In genomic region chr1:20481643-20482498, GRCh38 we compare ENCODE assay signal across 19 cellular contexts. TPM values are rescaled to one million over a fixed set of nuclear protein-coding genes. Genes with fewer than 3 reads are reported as not detected.
DNase-seq lines count a peak whose midpoint lies in the region; ATAC-seq and TF ChIP-seq lines count a peak whose summit lies in the region.
"Had no signal": no experiment of that assay in that cellular context is flagged by ENCODE, and none has a peak within 500 bp of the region (broad histone marks: within the 10 kb centered on the region; RNA-seq: fewer than 3 reads in every experiment).

No MANE protein-coding gene starts in this region.

- intact Hi-C loops in colonic mucosa (cut with DNase I), result no loop called here
- intact Hi-C loops in transverse colon (cut with DNase I; ENCODE audit: low total_unique reads), result no loop called here

- H3K4me1 ChIP-seq in Loucy (ENCODE audit: insufficient read depth, low read length, poor library complexity, severe bottlenecking) (peaks cover 33% of the 10 kb centered on the region), colonic mucosa (peaks cover 16% of the 10 kb centered on the region), mesenchymal stem cell (ENCODE audit: control insufficient read depth, insufficient read depth, low read depth, low read length) (peaks cover 50% of the 10 kb centered on the region), transverse colon (peaks cover 28 to 71% (median 64%) of the 10 kb centered on the region in 4 donors)

- H2BK15ac ChIP-seq in mesenchymal stem cell (ENCODE audit: low read depth, poor library complexity, severe bottlenecking), result peak overlapping the region; percentile 41

- H2AFZ ChIP-seq in Loucy (ENCODE audit: low read length) (no peak overlapping the region), mesenchymal stem cell (ENCODE audit: low read depth, low read length) (no peak overlapping the region)

- TF ChIP-seq CTCF in Loucy (conservative IDR thresholded peaks at IDR 0.05; ENCODE audit: low read length) (no peak), colonic mucosa (IDR thresholded peaks at IDR 0.05) (no peak), transverse colon (IDR thresholded peaks at IDR 0.05) (no peak)

- no peak overlapping the region for H3K14ac ChIP-seq in mesenchymal stem cell (ENCODE audit: low read length in 2 of 2)

- H3K27ac ChIP-seq in colonic mucosa, result peak overlapping the region; percentile 88
- H3K27ac ChIP-seq in mesenchymal stem cell (ENCODE audit: low read length, poor library complexity, severe bottlenecking), result peak overlapping the region; percentile 95
- H3K27ac ChIP-seq in transverse colon, result peak overlapping the region; percentile 86 to 94 (median 90)
- H3K27ac ChIP-seq: heart right ventricle, right atrium auricular region, SK-N-MC had no signal

- no peak for ATAC-seq in GM21526 (IDR thresholded peaks at IDR 0.05; ENCODE audit: low FRiP score, unreplicated experiment)
- ATAC-seq: heart right ventricle had no signal

- peaks cover 10% of the 10 kb centered on the region; the same call in 1 of the 2 replicates for H3K79me2 ChIP-seq in Loucy (ENCODE audit: insufficient read depth, low read length)

- TF ChIP-seq POLR2A in transverse colon (IDR thresholded peaks at IDR 0.05), result no peak

- H3K4me3 ChIP-seq in Loucy (ENCODE audit: low read length, poor library complexity, severe bottlenecking) (no peak overlapping the region), colonic mucosa (no peak overlapping the region), mesenchymal stem cell (ENCODE audit: insufficient read depth in 1 of 2, low read depth in 1 of 2, low read length in 2 of 2) (no peak overlapping the region), transverse colon (no peak overlapping the region)
- H3K4me3 ChIP-seq: heart right ventricle, right atrium auricular region, SK-N-MC had no signal

- DNase-seq in colonic mucosa, result no peak
- no peak for DNase-seq in mesenchymal stem cell
- DNase-seq in transverse colon, result no peak
- DNase-seq in NCI-H2196 (lab: John Stamatoyannopoulos, UW; ENCODE audit: unreplicated experiment), result no peak
- DNase-seq in SKM-1 (lab: John Stamatoyannopoulos, UW; ENCODE audit: unreplicated experiment), result no peak
- DNase-seq: activated CD4-positive, alpha-beta T cell treated with anti-CD3 and anti-CD28 coated beads for 36 hours; central memory CD4-positive, alpha-beta T cell; effector CD8-positive, alpha-beta T cell; heart right ventricle; KBM-7; NCI-H2029 treated with DMSO at 0.1 percent for 48 hours; NCI-H526 treated with DMSO at 0.1 percent for 48 hours; stimulated activated naive CD4-positive, alpha-beta T cell treated with Interleukin-2 at 50 U/mL for 16 hours; T1000 had no signal

- TF ChIP-seq EP300 in transverse colon (IDR thresholded peaks at IDR 0.05; ENCODE audit: low read depth), result no peak

- in situ Hi-C loops in transverse colon (cut with MboI; ENCODE audit: low pct_ligation_motif_present in 1 of 4, low pct_unique_long_range_greater_than_20kb in 1 of 4, low sequenced_read_pairs in 3 of 4), result no loop called here

- H2BK5ac ChIP-seq in mesenchymal stem cell (ENCODE audit: low read depth, low read length, poor library complexity, severe bottlenecking), result no peak overlapping the region

- peaks cover 15% of the 10 kb centered on the region for H3K79me1 ChIP-seq in mesenchymal stem cell (replicated peaks; ENCODE audit: low read length, poor library complexity, severe bottlenecking)

- peak overlapping the region; percentile 45 for H4K8ac ChIP-seq in mesenchymal stem cell (ENCODE audit: low read length)

- peak overlapping the region; percentile 50 for H2AK5ac ChIP-seq in mesenchymal stem cell (ENCODE audit: low read length, severe bottlenecking)

- H3K18ac ChIP-seq in mesenchymal stem cell (ENCODE audit: low read depth in 1 of 2, low read length in 2 of 2), result peak overlapping the region; percentile 10 to 50

- H3K27me3 ChIP-seq in Loucy (ENCODE audit: insufficient read depth, low read length, poor library complexity, severe bottlenecking) (no peaks in the 10 kb centered on the region), colonic mucosa (no peaks in the 10 kb centered on the region), mesenchymal stem cell (ENCODE audit: control insufficient read depth in 1 of 2, insufficient read depth in 1 of 2, low read length in 2 of 2) (peaks cover 0 to under 1% of the 10 kb centered on the region in 2 experiments), transverse colon (peaks cover 9% of the 10 kb centered on the region)
- H3K27me3 ChIP-seq: right atrium auricular region had no signal

- H4K91ac ChIP-seq in mesenchymal stem cell (ENCODE audit: low read length), result no peak overlapping the region

- H3K36me3 ChIP-seq in Loucy (ENCODE audit: insufficient read depth, low read length), result no peaks in the 10 kb centered on the region
- H3K36me3 ChIP-seq in colonic mucosa, result no peaks in the 10 kb centered on the region
- H3K36me3 ChIP-seq in mesenchymal stem cell (ENCODE audit: control insufficient read depth in 1 of 2, insufficient read depth in 2 of 2, low read depth in 1 of 2, low read length in 2 of 2), result peaks cover 0 to 3% of the 10 kb centered on the region in 2 experiments
- no peaks in the 10 kb centered on the region for H3K36me3 ChIP-seq in transverse colon
- H3K36me3 ChIP-seq: heart right ventricle, right atrium auricular region had no signal

- peaks cover 8% of the 10 kb centered on the region; the same call in 1 of the 2 replicates for H3F3A ChIP-seq in Loucy (ENCODE audit: low read depth)

- H3K4me2 ChIP-seq in Loucy (ENCODE audit: low read depth, low read length, poor library complexity, severe bottlenecking) (peak overlapping the region; percentile 52), mesenchymal stem cell (ENCODE audit: low read length, poor library complexity, severe bottlenecking) (no peak overlapping the region)

- H3K9me3 ChIP-seq in Loucy (ENCODE audit: insufficient read depth, low read depth, low read length) (no peaks in the 10 kb centered on the region), colonic mucosa (no peaks in the 10 kb centered on the region), mesenchymal stem cell (ENCODE audit: control insufficient read depth, low read length) (no peaks in the 10 kb centered on the region), transverse colon (no peaks in the 10 kb centered on the region)
- H3K9me3 ChIP-seq: heart right ventricle, right atrium auricular region had no signal

- no peaks in the 10 kb centered on the region for H3K9me2 ChIP-seq in Loucy (replicated peaks; ENCODE audit: low read depth, low read length)

- H3K23ac ChIP-seq in mesenchymal stem cell (ENCODE audit: low read length in 2 of 2), result no peak overlapping the region

- peak overlapping the region in 1 of 2 experiments; percentile 35 for H3K4ac ChIP-seq in mesenchymal stem cell (ENCODE audit: low read depth in 1 of 2, low read length in 2 of 2)

- H4K20me1 ChIP-seq in Loucy (ENCODE audit: insufficient read depth, low read length, poor library complexity, severe bottlenecking), result peaks cover 5% of the 10 kb centered on the region

- no peak overlapping the region for H2BK120ac ChIP-seq in mesenchymal stem cell (ENCODE audit: low read depth, low read length)

- H2BK12ac ChIP-seq in mesenchymal stem cell (ENCODE audit: low read length in 2 of 2), result peak overlapping the region in 1 of 2 experiments; percentile 45

- whole genome bisulfite sequencing in mesenchymal stem cell, result 58% methylated on average over 8 of the region's 10 CpGs
- 26 to 55% methylated on average over 2 to 10 of the region's 10 CpGs for WGBS in transverse colon (ENCODE audit: low coverage in 1 of 2), 2 donors

- H3K9ac ChIP-seq in Loucy (ENCODE audit: low read depth, low read length, poor library complexity, severe bottlenecking) (peak overlapping the region; percentile 37), colonic mucosa (ENCODE audit: low read depth in 2 of 2, low read length in 2 of 2) (peak overlapping the region in 1 of 2 donors; percentile 75), mesenchymal stem cell (ENCODE audit: low read length) (no peak overlapping the region)

RNA-seq across cellular contexts. Expression of gene CAMK2N1, which starts 4.1 kb away (rescaled TPM):
- 100 to 1,000 TPM; 133 to 182 TPM for total RNA-seq in colonic mucosa
- 71.3 TPM for polyA plus RNA-seq in mesenchymal stem cell (2013, experiment 1 of 2)
- polyA plus RNA-seq in mesenchymal stem cell (2013, experiment 2 of 2), result 76.6 TPM
- 100 to 1,000 TPM in 1 of 4 donors, 10 to 100 TPM in 3; 74.3 to 126 (median 85.9) TPM for total RNA-seq in transverse colon
- total RNA-seq: G401 had no signal

RNA-seq across cellular contexts. Expression of gene MUL1, which starts 26.1 kb away (rescaled TPM):
- total RNA-seq in colonic mucosa, result 10 to 100 TPM; 29.8 to 34.1 TPM
- polyA plus RNA-seq in mesenchymal stem cell (2013, experiment 1 of 2), result 17.9 TPM
- polyA plus RNA-seq in mesenchymal stem cell (2013, experiment 2 of 2), result 18.4 TPM
- 10 to 100 TPM; 21.9 to 53.9 (median 43.9) TPM for total RNA-seq in transverse colon
